Comparison of ENCODE assay signal across 1 cellular context in the genomic region with DNA sequence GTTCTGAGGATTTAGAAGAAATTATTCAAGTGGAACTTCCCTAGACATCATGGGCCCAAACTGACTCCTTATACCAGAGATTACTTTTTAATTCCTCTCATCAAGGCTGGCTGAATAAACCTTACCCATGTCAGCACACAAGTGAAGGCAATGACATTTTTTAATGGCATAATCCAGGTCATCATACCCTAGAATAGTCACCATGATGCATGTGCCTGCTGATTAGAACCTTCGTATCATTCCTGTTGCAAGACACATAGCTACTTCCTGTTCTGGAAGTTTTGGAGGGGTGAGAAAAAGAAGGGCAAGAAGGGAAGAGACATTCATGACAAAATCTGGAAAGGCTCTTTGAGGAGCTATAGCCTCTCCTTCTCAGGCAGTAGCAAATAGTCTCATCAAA.
TF ChIP-seq lines count a peak whose summit lies in the region.

No MANE protein-coding gene starts in this region.

TF ChIP-seq in HepG2, 621 proteins besides CTCF, POLR2A, EP300 and RAD21 (continued from another document):
- no peak for TF ChIP-seq AHDC1 (CRISPR knock-in tag; IDR thresholded peaks at IDR 0.05; ENCODE audit: borderline replicate concordance)
